ENCODE assay signal across 11 cellular contexts in the genomic region with DNA sequence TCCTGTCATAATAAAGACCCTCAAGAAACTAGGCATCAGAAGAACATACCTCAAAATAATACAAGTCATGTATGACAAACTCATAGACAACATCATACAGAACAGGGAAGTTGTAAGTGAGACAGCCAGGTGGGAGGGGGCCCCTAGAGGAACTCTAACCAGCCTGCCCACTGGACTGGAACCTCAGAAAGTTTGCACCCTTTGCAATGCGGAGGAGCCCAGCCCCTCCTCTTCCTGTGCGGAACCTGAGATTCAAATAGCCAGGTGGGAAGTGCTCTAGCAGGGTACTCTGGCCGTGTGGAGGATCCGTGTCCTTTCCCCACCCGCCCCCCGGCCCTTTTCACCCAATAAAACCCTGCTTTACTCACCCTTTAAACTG.
DNase-seq lines count a peak whose midpoint lies in the region; ATAC-seq and TF ChIP-seq lines count a peak whose summit lies in the region.
"Had no signal": no experiment of that assay in that cellular context is flagged by ENCODE, and none has a peak within 500 bp of the region (broad histone marks: within the 10 kb centered on the region; RNA-seq: fewer than 3 reads in every experiment).

No MANE protein-coding gene starts in this region.

- no peaks in the 10 kb centered on the region for H3K36me3 Mint-ChIP-seq in activated T-cell treated with anti-CD3 and anti-CD28 coated beads, Interleukin-2, amount 50 U/mL, for 4 hours (ENCODE audit: insufficient read depth)

- no peak overlapping the region for H2AFZ ChIP-seq in PC-9

- no peaks in the 10 kb centered on the region for H3K9me3 Mint-ChIP-seq in activated T-cell treated with anti-CD3 and anti-CD28 coated beads, Interleukin-2, amount 50 U/mL, for 4 hours

- no peak overlapping the region for H3K27ac ChIP-seq in PC-9

- intact Hi-C loops in PC-9 (cut with micrococcal nuclease; ENCODE audit: unreplicated experiment): no loop called here

- no peaks in the 10 kb centered on the region for H3F3A ChIP-seq in PC-9 (ENCODE audit: insufficient read depth, low read depth)

- no peak overlapping the region for H3K4me3 Mint-ChIP-seq in activated T-cell treated with anti-CD3 and anti-CD28 coated beads, Interleukin-2, amount 50 U/mL, for 4 hours

- DNase-seq in left kidney (ENCODE audit: low read depth, low spot score): peak; percentile 27
- no peak for DNase-seq in activated T-cell treated with anti-CD3 and anti-CD28 coated beads, Interleukin-2, amount 50 U/mL, for 4 hours
- no peak for DNase-seq in NCI-H187 treated with DMSO at 0.1 percent for 48 hours (lab: John Stamatoyannopoulos, UW)
- no peak for DNase-seq in SW 1271 (lab: John Stamatoyannopoulos, UW)
- DNase-seq in PC-9: no peak
- DNase-seq: caudate nucleus; DMS79 treated with DMSO at 0.1 percent for 48 hours; stimulated activated CD4-positive, alpha-beta T cell treated with anti-CD3 and anti-CD28 coated beads, Interleukin-4, amount 100 ng/mL, for 1 hour had no signal

- H3K4me3 ChIP-seq in PC-9: no peak overlapping the region

- H3K9me3 ChIP-seq in PC-9 (ENCODE audit: insufficient read depth, low read depth): peaks cover 17% of the 10 kb centered on the region

- no peak overlapping the region for H3K4me2 ChIP-seq in PC-9

- no peaks in the 10 kb centered on the region for H3K36me3 ChIP-seq in PC-9 (ENCODE audit: low read depth)

- POLR2A ChIA-PET in PC-9 (lab: Charles Lee; ENCODE audit: unreplicated experiment): no interaction called here

- 0 out of 2 replicates have a peak, but pooled peaks cover 4% of the 10 kb centered on the region for H3K9me2 ChIP-seq in PC-9 (ENCODE audit: insufficient read depth)

- H3K79me2 ChIP-seq in PC-9 (ENCODE audit: low read depth): no peaks in the 10 kb centered on the region

- peak; percentile 86 for ATAC-seq in GM18520 (IDR thresholded peaks at IDR 0.05; ENCODE audit: unreplicated experiment)
- ATAC-seq in GM21526 (IDR thresholded peaks at IDR 0.05; ENCODE audit: low FRiP score, unreplicated experiment): peak; percentile 94
- peak; percentile 93 for ATAC-seq in HG03159 (IDR thresholded peaks at IDR 0.05; ENCODE audit: unreplicated experiment)
- no peak for ATAC-seq in activated T-cell treated with anti-CD3 and anti-CD28 coated beads, Interleukin-2, amount 50 U/mL, for 4 hours

- TF ChIP-seq CTCF in PC-9 (conservative IDR thresholded peaks at IDR 0.05): no peak

- CTCF ChIA-PET in PC-9 (lab: Charles Lee): no interaction called here

- H3K4me1 ChIP-seq in PC-9 (replicated peaks; ENCODE audit: insufficient read depth): no peaks in the 10 kb centered on the region

- no peaks in the 10 kb centered on the region for H4K20me1 ChIP-seq in PC-9 (ENCODE audit: insufficient read depth)

- H3K4me1 Mint-ChIP-seq in activated T-cell treated with anti-CD3 and anti-CD28 coated beads, Interleukin-2, amount 50 U/mL, for 4 hours (ENCODE audit: low read depth): peaks cover 3% of the 10 kb centered on the region

- BruUV-seq in PC-9 (replicated peaks; lab: Mats Ljungman, UMichigan): no TSS peak

- H3K27me3 ChIP-seq in PC-9 (ENCODE audit: insufficient read depth, low read depth): no peaks in the 10 kb centered on the region

- no peaks in the 10 kb centered on the region for H3K27me3 Mint-ChIP-seq in activated T-cell treated with anti-CD3 and anti-CD28 coated beads, Interleukin-2, amount 50 U/mL, for 4 hours (ENCODE audit: low read depth)

Comparison
In these comparisons a context has a peak if more than half of its experiments do, and no peak if none do; other contexts are left out.
1. ATAC-seq: peak in GM18520 (single experiment), GM21526 (single experiment) and HG03159 (single experiment); none in activated T-cell treated with anti-CD3 and anti-CD28 coated beads, Interleukin-2, amount 50 U/mL, for 4 hours (0 of 2).